28 cellular contexts compared by ENCODE assay signal in the genomic region with DNA sequence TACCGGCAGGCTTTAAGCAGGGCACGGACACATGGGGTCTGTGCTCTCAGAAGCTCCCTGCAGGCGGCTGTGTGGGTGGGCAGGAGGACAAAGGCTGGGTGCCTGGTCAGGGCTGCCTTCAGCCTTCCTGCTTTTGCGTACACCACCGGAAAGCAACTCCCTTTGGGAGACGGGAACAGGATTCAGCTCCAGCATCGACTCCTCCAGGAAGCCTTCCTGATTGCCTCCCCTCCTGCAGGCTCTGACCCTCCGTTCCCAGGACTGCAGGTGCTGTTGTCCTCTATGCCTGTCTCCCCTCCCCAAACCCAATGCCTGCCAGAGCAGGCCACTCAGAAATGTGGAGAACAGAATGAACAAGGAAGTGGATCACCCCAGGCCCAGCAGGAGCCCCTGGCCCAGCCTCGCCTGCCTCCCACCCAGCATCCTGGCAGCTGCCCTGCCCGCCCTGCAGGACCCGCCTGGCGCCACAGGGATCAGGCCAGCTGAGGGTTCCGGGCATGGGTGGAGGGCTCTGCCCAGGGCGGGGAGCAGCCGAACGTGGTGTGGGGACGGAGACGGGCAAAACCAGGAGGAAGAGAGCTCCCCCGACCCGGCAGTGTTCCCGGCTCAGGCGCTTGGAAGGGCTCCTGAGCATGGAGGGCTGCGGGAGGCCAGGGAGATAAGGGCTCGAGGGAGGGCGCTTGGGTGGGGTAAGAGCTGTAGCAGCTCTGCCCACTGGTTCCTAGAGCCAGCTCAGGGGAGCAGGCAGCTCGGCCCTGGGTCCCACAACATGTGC. TPM values are rescaled to one million over a fixed set of nuclear protein-coding genes. Genes with fewer than 3 reads are reported as not detected.
"Had no signal": no experiment of that assay in that cellular context is flagged by ENCODE, and none has a peak within 500 bp of the region (broad histone marks: within the 10 kb centered on the region; RNA-seq: fewer than 3 reads in every experiment).

No MANE protein-coding gene starts in this region.

- H3K27ac ChIP-seq: cardiac muscle cell, heart left ventricle, parathyroid adenoma, psoas muscle, suprapubic skin, transverse colon had no signal

- H3K36me3 ChIP-seq: cardiac muscle cell, heart left ventricle, suprapubic skin, transverse colon had no signal

- H2AFZ ChIP-seq: parathyroid adenoma had no signal

- H3K79me2 ChIP-seq: parathyroid adenoma had no signal

- H3K27me3 ChIP-seq: cardiac muscle cell, transverse colon had no signal

- FAIRE-seq: kidney had no signal

- DNase-seq: activated B cell treated with CpG ODN at 0.5 μM for 24 hours; activated CD8-positive, alpha-beta memory T cell treated with anti-CD3 and anti-CD28 coated beads, Interleukin-2, amount 10 ng/mL, durations not matched to agents 7 days and 5 days; activated CD8-positive, alpha-beta T cell treated with anti-CD3 and anti-CD28 coated beads, Interleukin-2, amount 10 ng/mL, durations not matched to agents 7 days and 5 days; activated T-cell treated with anti-CD3 and anti-CD28 coated beads, Interleukin-2, amount 50 U/mL, for 48 hours; anterior cingulate cortex; foreskin fibroblast; heart left ventricle; hypothalamus; immature natural killer cell; kidney; left colon; midbrain; naive thymus-derived CD4-positive, alpha-beta T cell; occipital lobe; stimulated activated CD4-positive, alpha-beta T cell treated with anti-CD3 and anti-CD28 coated beads, Interleukin-1b, Interleukin-23, amount 100 ng/mL, for 48 hours; stimulated activated CD4-positive, alpha-beta T cell treated with anti-CD3 and anti-CD28 coated beads, Interleukin-4, amount 100 ng/mL, for 4 hours; stimulated activated CD8-positive, alpha-beta memory T cell treated with anti-CD3 and anti-CD28 coated beads, Interleukin-4, amount 100 ng/mL, for 48 hours; stimulated activated naive B cell treated with anti-CD40 and anti-IgM and Interleukin-4, amounts not matched to agents 10 μg/mL and 1 μg/mL and 100 μg/mL, for 72 hours; T-helper 2 cell; transverse colon had no signal

- H3K4me2 ChIP-seq: smooth muscle cell had no signal

- H3K9ac ChIP-seq: parathyroid adenoma had no signal

- H3K9me3 ChIP-seq: heart left ventricle, psoas muscle, suprapubic skin, transverse colon had no signal

- H3K4me3 ChIP-seq: cardiac muscle cell, heart left ventricle, psoas muscle, smooth muscle cell, suprapubic skin, transverse colon had no signal

- H3K4me1 ChIP-seq: parathyroid adenoma, psoas muscle had no signal

- ATAC-seq: activated CD8-positive, alpha-beta memory T cell treated with anti-CD3 and anti-CD28 coated beads, Interleukin-2, amount 10 ng/mL, durations not matched to agents 7 days and 5 days; activated CD8-positive, alpha-beta T cell treated with anti-CD3 and anti-CD28 coated beads, Interleukin-2, amount 10 ng/mL, durations not matched to agents 7 days and 5 days; esophagus mucosa; heart left ventricle; left colon; naive thymus-derived CD4-positive, alpha-beta T cell; stimulated activated naive B cell treated with anti-CD40 and anti-IgM and Interleukin-4, amounts not matched to agents 10 μg/mL and 1 μg/mL and 100 μg/mL, for 72 hours had no signal

RNA-seq across cellular contexts. Expression of a gene that starts 6.2 kb away (rescaled TPM):
- total RNA-seq: activated B cell treated with CpG ODN at 0.5 μM for 24 hours; activated CD8-positive, alpha-beta memory T cell treated with anti-CD3 and anti-CD28 coated beads, Interleukin-2, amount 10 ng/mL, durations not matched to agents 7 days and 5 days; activated CD8-positive, alpha-beta T cell treated with anti-CD3 and anti-CD28 coated beads, Interleukin-2, amount 10 ng/mL, durations not matched to agents 7 days and 5 days; activated T-helper 2 cell treated with anti-CD3 and anti-CD28 coated beads, Interferon-gamma antibody, Interleukin-2, Interleukin-4, amounts not matched to agents 10 μg/mL and 5 μg/mL and 100 μg/mL, durations not matched to agents 14 hours and 24 hours and 36 hours had no signal
- polyA plus RNA-seq: cardiac muscle cell; immature natural killer cell; naive thymus-derived CD4-positive, alpha-beta T cell; neural cell; smooth muscle cell had no signal
